ENCODE assay signal across 15 cellular contexts in genomic region chr19:1748703-1749341, GRCh38. TPM values are rescaled to one million over a fixed set of nuclear protein-coding genes. Genes with fewer than 3 reads are reported as not detected.
DNase-seq lines count a peak whose midpoint lies in the region; ATAC-seq and TF ChIP-seq lines count a peak whose summit lies in the region.
"Had no signal": no experiment of that assay in that cellular context is flagged by ENCODE, and none has a peak within 500 bp of the region (broad histone marks: within the 10 kb centered on the region; RNA-seq: fewer than 3 reads in every experiment).

No MANE protein-coding gene starts in this region.

- TF ChIP-seq RAD21 in HCT116 (IDR thresholded peaks at IDR 0.05; ENCODE audit: low read depth) = no peak

- CTCF ChIA-PET in HCT116 (lab: Charles Lee) = no interaction called here

- RAD21 ChIA-PET in HCT116 (lab: Charles Lee; ENCODE audit: low non-redundant PET in 1 of 2, low total read pairs in 2 of 2, uncharacterized antibody in 2 of 2, unreplicated experiment in 2 of 2) = no interaction called here

- no peak for TF ChIP-seq POLR2A in HCT116 (IDR thresholded peaks at IDR 0.05; ENCODE audit: borderline replicate concordance, extremely low read depth, insufficient read depth, insufficient read length)
- no peak for TF ChIP-seq POLR2A in Peyer's patch (IDR thresholded peaks at IDR 0.05)

- peak overlapping the region; percentile 100 for H3K27ac ChIP-seq in HCT116 (ENCODE audit: low read depth, low read length)
- no peak overlapping the region for H3K27ac ChIP-seq in Peyer's patch
- no peak overlapping the region for H3K27ac ChIP-seq in esophagus (ENCODE audit: low read depth in 2 of 2, low read length in 1 of 2)
- H3K27ac ChIP-seq in smooth muscle cell (ENCODE audit: low read depth) = no peak overlapping the region

- H3K79me2 ChIP-seq in HCT116 (ENCODE audit: insufficient read depth, low read length) (peaks cover 27% of the 10 kb centered on the region; the same call in 1 of the 2 replicates), smooth muscle cell (ENCODE audit: low read depth) (no peaks in the 10 kb centered on the region)

- H3K9ac ChIP-seq in HCT116 (ENCODE audit: low read length) (peak overlapping the region; percentile 98), smooth muscle cell (ENCODE audit: low read depth) (no peak overlapping the region)

- H3K9me2 ChIP-seq in HCT116 (ENCODE audit: insufficient read depth) = no peaks in the 10 kb centered on the region

- H3K4me2 ChIP-seq in HCT116 (ENCODE audit: low read length) (peak overlapping the region; percentile 86), smooth muscle cell (peak overlapping the region; percentile 81)

- no peak overlapping the region for H2AFZ ChIP-seq in HCT116 (ENCODE audit: low read depth, low read length, poor library complexity, severe bottlenecking)
- H2AFZ ChIP-seq in smooth muscle cell (ENCODE audit: low read depth) = no peak overlapping the region

- H3K36me3 ChIP-seq in HCT116 (ENCODE audit: control insufficient read depth in 1 of 2, insufficient read depth in 2 of 2, low read length in 2 of 2) (no peaks in the 10 kb centered on the region), Peyer's patch (no peaks in the 10 kb centered on the region), esophagus (ENCODE audit: control insufficient read depth in 2 of 2, insufficient read depth in 2 of 2, low read length in 1 of 2) (no peaks in the 10 kb centered on the region), smooth muscle cell (ENCODE audit: low read depth) (no peaks in the 10 kb centered on the region)
- H3K36me3 ChIP-seq: BE2C, HAP-1 had no signal

- 3 to 4% methylated on average over 52 to 58 of the region's 58 CpGs for WGBS in esophagus, 2 donors
- 4% methylated on average over 43 of the region's 58 CpGs for WGBS in smooth muscle cell (ENCODE audit: low lambda C conversion rate)

- POLR2A ChIA-PET in HCT116 (lab: Charles Lee) = no interaction called here

- H3K4me3 ChIP-seq in HCT116 (replicated peaks in 1 of 2; ENCODE audit: low read depth in 1 of 2, low read length in 2 of 2) (peak overlapping the region; percentile 67 to 78), Peyer's patch (peak overlapping the region in 3 of 4 donors; percentile 22 to 23 (median 23)), esophagus (ENCODE audit: low read depth in 1 of 2, low read length in 2 of 2) (peak overlapping the region; percentile 30 to 33), smooth muscle cell (peak overlapping the region; percentile 31)
- H3K4me3 ChIP-seq: HAP-1 had no signal

- BruUV-seq in HCT116 (replicated peaks; lab: Mats Ljungman, UMichigan) = no TSS peak

- peaks cover 40 to 85% of the 10 kb centered on the region in 2 experiments for H3K4me1 ChIP-seq in HCT116 (ENCODE audit: control insufficient read depth in 1 of 2, insufficient read depth in 2 of 2, low read length in 2 of 2)
- peaks cover 8 to 42% (median 25%) of the 10 kb centered on the region in 4 donors for H3K4me1 ChIP-seq in Peyer's patch
- peaks cover 8 to 20% of the 10 kb centered on the region in 2 donors for H3K4me1 ChIP-seq in esophagus (ENCODE audit: control insufficient read depth in 2 of 2, insufficient read depth in 2 of 2, low read length in 1 of 2)
- H3K4me1 ChIP-seq in smooth muscle cell (ENCODE audit: low read depth) = peaks cover 3% of the 10 kb centered on the region
- H3K4me1 ChIP-seq: BE2C, HAP-1 had no signal

- TF ChIP-seq CTCF in HCT116 (IDR thresholded peaks at IDR 0.05 in 2 of 3, conservative IDR thresholded peaks at IDR 0.05 in 1 of 3; ENCODE audit: borderline replicate concordance in 1 of 3, insufficient read depth in 1 of 3, low read depth in 2 of 3, low read length in 2 of 3) (no peak), Peyer's patch (IDR thresholded peaks at IDR 0.05) (no peak), smooth muscle cell (IDR thresholded peaks at IDR 0.05; ENCODE audit: borderline replicate concordance, insufficient read depth, poor library complexity, severe bottlenecking) (no peak)

- H4K20me1 ChIP-seq in HCT116 (ENCODE audit: insufficient read depth) = no peaks in the 10 kb centered on the region
- no peaks in the 10 kb centered on the region for H4K20me1 ChIP-seq in smooth muscle cell (ENCODE audit: low read depth)

- H3K9me3 ChIP-seq in HCT116 (ENCODE audit: control insufficient read depth in 1 of 2, insufficient read depth in 1 of 2, low read depth in 1 of 2, low read length in 2 of 2) (no peaks in the 10 kb centered on the region), Peyer's patch (no peaks in the 10 kb centered on the region), esophagus (ENCODE audit: control insufficient read depth in 2 of 2, insufficient read depth in 1 of 2, low read depth in 1 of 2, low read length in 1 of 2) (no peaks in the 10 kb centered on the region), smooth muscle cell (replicated peaks; ENCODE audit: low read depth) (no peaks in the 10 kb centered on the region)
- H3K9me3 ChIP-seq: BE2C, HAP-1 had no signal

- no peak for ATAC-seq in HCT116

- no peak for DNase-seq in HCT116 (ENCODE audit: low read depth, low spot score)
- no peak for DNase-seq in Peyer's patch
- no peak for DNase-seq in smooth muscle cell (lab: John Stamatoyannopoulos, UW; ENCODE audit: unreplicated experiment)
- DNase-seq in NCI-H1694 (lab: John Stamatoyannopoulos, UW) = no peak
- no peak for DNase-seq in GDM1 (lab: John Stamatoyannopoulos, UW)
- DNase-seq in activated naive CD4-positive, alpha-beta T cell (lab: John Stamatoyannopoulos, UW) = no peak
- no peak for DNase-seq in Ammon's horn (ENCODE audit: low spot score)
- DNase-seq: activated effector memory CD4-positive, alpha-beta T cell treated with Interleukin-2 at 50 U/mL for 16 hours; BE2C; NCI-H1048; NCI-H82; SHP77 had no signal

- H3F3A ChIP-seq in smooth muscle cell (ENCODE audit: low read depth) = peaks cover 2% of the 10 kb centered on the region

- H3K27me3 ChIP-seq in HCT116 (ENCODE audit: insufficient read depth, low read length) (no peaks in the 10 kb centered on the region), Peyer's patch (peaks cover 0 to 81% of the 10 kb centered on the region in 2 donors), esophagus (ENCODE audit: control insufficient read depth in 1 of 2, insufficient read depth in 2 of 2, low read length in 2 of 2) (peaks cover 3 to 60% of the 10 kb centered on the region in 2 donors), smooth muscle cell (ENCODE audit: low read depth) (peaks cover 73% of the 10 kb centered on the region)

- intact Hi-C loops in HCT116 (cut with micrococcal nuclease) = loop anchor here (5.0 kb wide), 1 partner anchor 77 kb away; no protein-coding TSS in a partner anchor

TF ChIP-seq in HCT116, 20 proteins besides CTCF, POLR2A, EP300 and RAD21 (continues in another document):
- TF ChIP-seq EGR1 (IDR thresholded peaks at IDR 0.05; ENCODE audit: low read depth) (no peak), TCF7L2 (IDR thresholded peaks at IDR 0.05; ENCODE audit: borderline replicate concordance, extremely low read depth, insufficient read depth, insufficient read length) (peak; percentile 6), YY1 (IDR thresholded peaks at IDR 0.05; ENCODE audit: extremely low read depth, insufficient replicate concordance, low read depth, low read length) (no peak), REST (IDR thresholded peaks at IDR 0.05; ENCODE audit: low read depth) (no peak), MAX (IDR thresholded peaks at IDR 0.05) (no peak), ZNF274 (IDR thresholded peaks at IDR 0.05; ENCODE audit: low read depth, low read length) (no peak), SP1 (IDR thresholded peaks at IDR 0.05; ENCODE audit: low read depth) (no peak), SRF (IDR thresholded peaks at IDR 0.05; ENCODE audit: low read depth) (no peak), CBX3 (IDR thresholded peaks at IDR 0.05; ENCODE audit: low read depth) (no peak), ZFX (IDR thresholded peaks at IDR 0.05) (peak; percentile 46; the same call in 1 of the 2 replicates), POLR2AphosphoS5 (IDR thresholded peaks at IDR 0.05; ENCODE audit: low read depth, low read length) (0 out of 2 replicates have a peak, but pooled peaks have one; percentile 26)

RNA-seq across cellular contexts. Expression of gene ONECUT3, which starts 4.5 kb away (rescaled TPM):
- total RNA-seq in HCT116 (2021; ENCODE audit: unreplicated experiment) = 22.1 TPM
- 9.0 and 9.6 TPM in 2 replicates for polyA plus RNA-seq in HCT116 (2012)
- under 1 TPM in 2 of 4 donors, not detected in 2; 0.27 to 0.28 TPM for total RNA-seq in Peyer's patch
- polyA plus RNA-seq in esophagus = under 1 TPM in 1 of 2 donors, not detected in 1; under 0.01 TPM
- not detected in 2 replicates for total RNA-seq in smooth muscle cell
- not detected in 2 replicates for polyA plus RNA-seq in smooth muscle cell
- total RNA-seq: T-helper 2 cell treated with Interferon-gamma antibody and Interleukin-4, amounts not matched to agents 100 ng/mL and 5 ng/mL, for 36 hours had no signal

Comparison
In these comparisons a context has a peak if more than half of its experiments do, and no peak if none do; other contexts are left out.
1. RNA of gene ONECUT3, which starts 4.5 kb away (total RNA-seq): 22.1 TPM in HCT116 (single experiment); 0.27 to 0.28 TPM in Peyer's patch and not detected in smooth muscle cell; every median in the first group is over 10 times any median in the second.
2. Peak in every context shown above with its lines, with median percentiles within 50 percentile points of each other: H3K4me3 ChIP-seq.